ENCODE assay signal across 23 cellular contexts in genomic region chr9:109419531-109419930, GRCh38.
"Had no signal": no experiment of that assay in that cellular context is flagged by ENCODE, and none has a peak within 500 bp of the region (broad histone marks: within the 10 kb centered on the region; RNA-seq: fewer than 3 reads in every experiment).

No MANE protein-coding gene starts in this region.

- H3K36me3 Mint-ChIP-seq: activated naive CD8-positive, alpha-beta T cell treated with anti-CD3 and anti-CD28 coated beads for 36 hours had no signal

- H3K27ac ChIP-seq: body of pancreas, colonic mucosa, left lung, right atrium auricular region, tibial nerve had no signal

- DNase-seq: activated CD4-positive, alpha-beta T cell treated with anti-CD3 and anti-CD28 coated beads for 48 hours; activated CD4-positive, CD25-positive, alpha-beta regulatory T cell; activated CD8-positive, alpha-beta T cell treated with anti-CD3 and anti-CD28 coated beads for 36 hours; activated naive CD4-positive, alpha-beta T cell; activated naive CD8-positive, alpha-beta T cell treated with anti-CD3 and anti-CD28 coated beads for 36 hours; activated T-cell treated with anti-CD3 and anti-CD28 coated beads, Interleukin-2, amount 50 U/mL, for 1 hour; amygdala; body of pancreas; caudate nucleus; colonic mucosa; foreskin melanocyte; kidney; left lung; mammary epithelial cell; midbrain; stimulated activated CD4-positive, alpha-beta T cell treated with anti-CD3 and anti-CD28 coated beads, Interleukin-2, amount 100 ng/mL, for 24 hours; stimulated activated naive CD8-positive, alpha-beta T cell treated with anti-CD3 and anti-CD28 coated beads, Interleukin-15, Interleukin-2, amounts not matched to agents 100 U/mL and 50 U/mL, for 24 hours; substantia nigra; T1000 had no signal

- H3K27ac Mint-ChIP-seq: activated T-helper 17 cell treated with anti-CD3 and anti-CD28 coated beads, Interleukin-2, amount 50 U/mL, for 72 hours; progenitor cell of endocrine pancreas had no signal

- H3K36me3 ChIP-seq: left lung, right atrium auricular region, tibial nerve had no signal

- H3K27me3 ChIP-seq: body of pancreas, colonic mucosa, right atrium auricular region, tibial nerve had no signal

- H3K4me1 ChIP-seq: body of pancreas, colonic mucosa, left lung, tibial nerve had no signal

- H3K4me3 ChIP-seq: body of pancreas, colonic mucosa, left lung, right atrium auricular region, tibial nerve had no signal

- H3K9me3 ChIP-seq: body of pancreas, colonic mucosa, left lung, right atrium auricular region, tibial nerve had no signal

- H3K9me3 Mint-ChIP-seq: activated CD8-positive, alpha-beta T cell treated with anti-CD3 and anti-CD28 coated beads for 36 hours; activated naive CD8-positive, alpha-beta T cell treated with anti-CD3 and anti-CD28 coated beads for 36 hours; activated T-helper 17 cell treated with anti-CD3 and anti-CD28 coated beads, Interleukin-2, amount 50 U/mL, for 72 hours had no signal

- H3K4me1 Mint-ChIP-seq: activated T-helper 17 cell treated with anti-CD3 and anti-CD28 coated beads, Interleukin-2, amount 50 U/mL, for 72 hours had no signal

- H3K4me3 Mint-ChIP-seq: activated CD8-positive, alpha-beta T cell treated with anti-CD3 and anti-CD28 coated beads for 36 hours; activated naive CD8-positive, alpha-beta T cell treated with anti-CD3 and anti-CD28 coated beads for 36 hours; activated T-helper 17 cell treated with anti-CD3 and anti-CD28 coated beads, Interleukin-2, amount 50 U/mL, for 72 hours had no signal
